In genomic region chr16:8611886-8612595, GRCh38 we compare ENCODE assay signal across 21 cellular contexts. TPM values are rescaled to one million over a fixed set of nuclear protein-coding genes. Genes with fewer than 3 reads are reported as not detected.
"Had no signal": no experiment of that assay in that cellular context is flagged by ENCODE, and none has a peak within 500 bp of the region (broad histone marks: within the 10 kb centered on the region; RNA-seq: fewer than 3 reads in every experiment).

No MANE protein-coding gene starts in this region.

- H3K36me3 ChIP-seq: heart left ventricle, left ventricle myocardium inferior, prostate gland had no signal

- H3K9me3 Mint-ChIP-seq: activated naive CD4-positive, alpha-beta T cell treated with anti-CD3 and anti-CD28 coated beads, Interleukin-2, amount 10 ng/mL, durations not matched to agents 7 days and 5 days; activated T-helper 17 cell treated with anti-CD3 and anti-CD28 coated beads, Interleukin-2, amount 50 U/mL, for 72 hours; natural killer cell treated with Interleukin-12 subunit alpha and Interleukin-12 subunit beta and Interleukin-15 and Interleukin-18, amount 100 ng/mL, for 72 hours; T-helper 1 cell treated with Interleukin-12 subunit alpha and Interleukin-12 subunit beta and Interleukin-4 antibody, amounts not matched to agents 30 μg/mL and 1 μg/mL, for 36 hours; type B pancreatic cell; WTC11 had no signal

- DNase-seq: activated CD4-positive, alpha-beta T cell treated with anti-CD3 and anti-CD28 coated beads for 48 hours; activated naive CD4-positive, alpha-beta T cell treated with anti-CD3 and anti-CD28 coated beads, Interleukin-2, amount 10 ng/mL, durations not matched to agents 7 days and 5 days; body of pancreas; dorsolateral prefrontal cortex; heart left ventricle; islet precursor cell; left ventricle myocardium inferior; mesenchymal stem cell; occipital lobe; stimulated activated CD4-positive, alpha-beta T cell treated with anti-CD3 and anti-CD28 coated beads, Interleukin-2, amount 100 ng/mL, for 48 hours; stimulated activated naive CD4-positive, alpha-beta T cell treated with Interleukin-2 at 50 U/mL for 16 hours had no signal

- H3K27me3 ChIP-seq: body of pancreas had no signal

- H3K4me3 ChIP-seq: body of pancreas, dorsolateral prefrontal cortex, heart left ventricle, left ventricle myocardium inferior, prostate gland had no signal

- H3K36me3 Mint-ChIP-seq: activated naive CD4-positive, alpha-beta T cell treated with anti-CD3 and anti-CD28 coated beads, Interleukin-2, amount 10 ng/mL, durations not matched to agents 7 days and 5 days; natural killer cell treated with Interleukin-12 subunit alpha and Interleukin-12 subunit beta and Interleukin-15 and Interleukin-18, amount 100 ng/mL, for 72 hours; type B pancreatic cell; WTC11 had no signal

- H3K4me1 Mint-ChIP-seq: activated naive CD4-positive, alpha-beta T cell treated with anti-CD3 and anti-CD28 coated beads, Interleukin-2, amount 10 ng/mL, durations not matched to agents 7 days and 5 days; activated T-helper 17 cell treated with anti-CD3 and anti-CD28 coated beads, Interleukin-2, amount 50 U/mL, for 72 hours had no signal

- ATAC-seq: activated T-helper 17 cell treated with anti-CD3 and anti-CD28 coated beads, Interleukin-2, amount 50 U/mL, for 72 hours; body of pancreas; esophagus mucosa; heart left ventricle; natural killer cell treated with Interleukin-12 subunit alpha and Interleukin-12 subunit beta and Interleukin-15 and Interleukin-18, amount 100 ng/mL, for 72 hours; sciatic nerve; WTC11 had no signal

- H3K27ac ChIP-seq: body of pancreas, dorsolateral prefrontal cortex, heart left ventricle, left ventricle myocardium inferior, prostate gland had no signal

- H3K27ac Mint-ChIP-seq: activated naive CD4-positive, alpha-beta T cell treated with anti-CD3 and anti-CD28 coated beads, Interleukin-2, amount 10 ng/mL, durations not matched to agents 7 days and 5 days; activated T-helper 17 cell treated with anti-CD3 and anti-CD28 coated beads, Interleukin-2, amount 50 U/mL, for 72 hours; natural killer cell treated with Interleukin-12 subunit alpha and Interleukin-12 subunit beta and Interleukin-15 and Interleukin-18, amount 100 ng/mL, for 72 hours; T-helper 1 cell treated with Interleukin-12 subunit alpha and Interleukin-12 subunit beta and Interleukin-4 antibody, amounts not matched to agents 30 μg/mL and 1 μg/mL, for 36 hours; type B pancreatic cell; WTC11 had no signal

- H3K4me3 Mint-ChIP-seq: activated naive CD4-positive, alpha-beta T cell treated with anti-CD3 and anti-CD28 coated beads, Interleukin-2, amount 10 ng/mL, durations not matched to agents 7 days and 5 days; activated T-helper 17 cell treated with anti-CD3 and anti-CD28 coated beads, Interleukin-2, amount 50 U/mL, for 72 hours; natural killer cell treated with Interleukin-12 subunit alpha and Interleukin-12 subunit beta and Interleukin-15 and Interleukin-18, amount 100 ng/mL, for 72 hours; T-helper 1 cell treated with Interleukin-12 subunit alpha and Interleukin-12 subunit beta and Interleukin-4 antibody, amounts not matched to agents 30 μg/mL and 1 μg/mL, for 36 hours; type B pancreatic cell; WTC11 had no signal

RNA-seq across cellular contexts. Expression of gene TMEM114, which starts 21.7 kb away (rescaled TPM):
- total RNA-seq: activated T-helper 17 cell treated with anti-CD3 and anti-CD28 coated beads, Interleukin-2, amount 50 U/mL, for 72 hours; body of pancreas; chondrocyte; esophagus mucosa; frontal cortex; heart left ventricle; left ventricle myocardium inferior; natural killer cell treated with Interleukin-12 subunit alpha and Interleukin-12 subunit beta and Interleukin-15 and Interleukin-18, amount 100 ng/mL, for 72 hours; occipital lobe; prostate gland; sciatic nerve had no signal
